ENCODE assay signal across 1 cellular context in genomic region chr10:26211781-26212444, GRCh38.
TF ChIP-seq lines count a peak whose summit lies in the region.

No MANE protein-coding gene starts in this region.

TF ChIP-seq in neural cell, 6 proteins besides CTCF, POLR2A, EP300 and RAD21 (continued from another document):
- no peak for TF ChIP-seq REST (IDR thresholded peaks at IDR 0.05; ENCODE audit: borderline replicate concordance)
TF ChIP-seq in neural cell: peak in this region for 1.
